Comparison of ENCODE assay signal across 8 cellular contexts in the genomic region with DNA sequence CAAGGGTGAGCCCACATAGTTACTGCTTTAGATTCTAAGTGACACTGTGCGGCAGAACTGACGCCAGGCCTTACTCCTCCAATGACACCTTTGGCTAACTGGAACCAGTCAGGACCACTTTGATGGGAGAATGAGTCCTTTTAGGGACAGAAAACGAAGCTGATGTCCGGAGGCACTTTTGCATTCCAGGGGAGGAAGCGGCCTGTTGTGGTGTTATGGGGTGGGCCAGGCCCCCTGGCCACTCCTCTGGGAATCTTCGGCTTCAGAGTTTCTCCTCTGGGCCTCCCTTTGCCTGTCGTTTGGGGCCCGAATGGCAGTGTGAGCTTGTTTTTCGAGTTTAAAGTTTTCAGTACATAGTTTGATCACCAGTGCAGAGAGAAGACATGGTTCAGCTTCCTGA.
DNase-seq lines count a peak whose midpoint lies in the region; ATAC-seq, FAIRE-seq and TF ChIP-seq lines count a peak whose summit lies in the region.
"Had no signal": no experiment of that assay in that cellular context is flagged by ENCODE, and none has a peak within 500 bp of the region (broad histone marks: within the 10 kb centered on the region; RNA-seq: fewer than 3 reads in every experiment).

No MANE protein-coding gene starts in this region.

- dilution Hi-C loops in keratinocyte (cut with MboI; ENCODE audit: extremely low pct_ligation_motif_present, low sequenced_read_pairs) = no loop called here

- H3K4me1 ChIP-seq in keratinocyte (ENCODE audit: control insufficient read depth, extremely low read depth, insufficient read depth, low read length) = peaks cover 99% of the 10 kb centered on the region

- ATAC-seq in activated B cell treated with CpG ODN at 0.5 μM for 24 hours (ENCODE audit: low read depth) (no peak), GM21390 (IDR thresholded peaks at IDR 0.05; ENCODE audit: unreplicated experiment) (no peak)
- no peak for ATAC-seq in stimulated activated memory B cell treated with anti-CD40 and anti-IgM and Interleukin-4, amounts not matched to agents 10 μg/mL and 1 μg/mL and 100 μg/mL, for 72 hours

- peaks cover 27% of the 10 kb centered on the region for H3K79me2 ChIP-seq in keratinocyte (ENCODE audit: control insufficient read depth, insufficient read depth, low read length)

- H3K27me3 ChIP-seq in keratinocyte (ENCODE audit: control insufficient read depth, extremely low read depth, insufficient read depth, low read length) = no peaks in the 10 kb centered on the region

- intact Hi-C loops in activated B cell treated with CpG ODN at 0.5 μM for 24 hours (cut with micrococcal nuclease) = loop anchor here (1.0 to 5.0 kb wide), 3 partner anchors 141 to 574 kb away; a partner anchor contains a TSS

- H3K27me3 Mint-ChIP-seq in HFFc6 (ENCODE audit: insufficient read depth) = no peaks in the 10 kb centered on the region; the same call in 1 of the 2 replicates
- no peaks in the 10 kb centered on the region for H3K27me3 Mint-ChIP-seq in activated B cell treated with CpG ODN at 0.5 μM for 24 hours
- no peaks in the 10 kb centered on the region for H3K27me3 Mint-ChIP-seq in stimulated activated memory B cell treated with anti-CD40 and anti-IgM and Interleukin-4, amounts not matched to agents 10 μg/mL and 1 μg/mL and 100 μg/mL, for 72 hours

- no peaks in the 10 kb centered on the region for H4K20me1 ChIP-seq in keratinocyte (ENCODE audit: control insufficient read depth, extremely low read depth, insufficient read depth, low read length)

- no peak for TF ChIP-seq CTCF in HFFc6 (IDR thresholded peaks at IDR 0.05)
- no peak for TF ChIP-seq CTCF in activated B cell treated with CpG ODN at 0.5 μM for 24 hours (IDR thresholded peaks at IDR 0.05)
- TF ChIP-seq CTCF in keratinocyte (optimal IDR thresholded peaks at IDR 0.05 in 1 of 3, IDR thresholded peaks at IDR 0.05 in 1 of 3, conservative IDR thresholded peaks at IDR 0.05 in 1 of 3; ENCODE audit: extremely low read depth in 1 of 3, insufficient read depth in 2 of 3, low read length in 3 of 3) = no peak

- DNase-seq in HFFc6 = no peak
- DNase-seq in activated B cell treated with CpG ODN at 0.5 μM for 24 hours = no peak
- no peak for DNase-seq in keratinocyte (ENCODE audit: low read depth, low spot score)
- no peak for DNase-seq in NCI-H2029 treated with DMSO at 0.1 percent for 48 hours (lab: John Stamatoyannopoulos, UW)
- no peak for DNase-seq in NCI-H146 treated with DMSO at 0.1 percent for 48 hours (lab: John Stamatoyannopoulos, UW; ENCODE audit: unreplicated experiment)
- DNase-seq: NCI-H526 treated with DMSO at 0.1 percent for 48 hours had no signal

- FAIRE-seq in keratinocyte (lab: Jason Lieb, UNC) = no peak

- no peak overlapping the region for H3K4me2 ChIP-seq in keratinocyte (ENCODE audit: control insufficient read depth, extremely low read depth, insufficient read depth, low read depth, low read length)

- no peak overlapping the region for H2AFZ ChIP-seq in keratinocyte (ENCODE audit: control insufficient read depth, low read length)

- H3K9me3 ChIP-seq in keratinocyte (ENCODE audit: control insufficient read depth, low read depth, low read length) = peaks cover 3% of the 10 kb centered on the region

- H3K36me3 Mint-ChIP-seq in HFFc6 (ENCODE audit: low read depth) (peaks cover 5% of the 10 kb centered on the region; the same call in 1 of the 2 replicates), activated B cell treated with CpG ODN at 0.5 μM for 24 hours (ENCODE audit: low read depth) (peaks cover 59% of the 10 kb centered on the region)
- peaks cover 67% of the 10 kb centered on the region for H3K36me3 Mint-ChIP-seq in stimulated activated memory B cell treated with anti-CD40 and anti-IgM and Interleukin-4, amounts not matched to agents 10 μg/mL and 1 μg/mL and 100 μg/mL, for 72 hours

- H3K4me3 Mint-ChIP-seq in HFFc6 (no peak overlapping the region), activated B cell treated with CpG ODN at 0.5 μM for 24 hours (peak overlapping the region; percentile 64)
- no peak overlapping the region for H3K4me3 Mint-ChIP-seq in stimulated activated memory B cell treated with anti-CD40 and anti-IgM and Interleukin-4, amounts not matched to agents 10 μg/mL and 1 μg/mL and 100 μg/mL, for 72 hours

- peaks cover 83% of the 10 kb centered on the region for H3K4me1 Mint-ChIP-seq in HFFc6 (ENCODE audit: low read depth)
- peaks cover 100% of the 10 kb centered on the region for H3K4me1 Mint-ChIP-seq in activated B cell treated with CpG ODN at 0.5 μM for 24 hours
- H3K4me1 Mint-ChIP-seq in stimulated activated memory B cell treated with anti-CD40 and anti-IgM and Interleukin-4, amounts not matched to agents 10 μg/mL and 1 μg/mL and 100 μg/mL, for 72 hours = peaks cover 95% of the 10 kb centered on the region

- H3K9me3 Mint-ChIP-seq in HFFc6 (no peaks in the 10 kb centered on the region), activated B cell treated with CpG ODN at 0.5 μM for 24 hours (peaks cover 5% of the 10 kb centered on the region)
- peaks cover 3% of the 10 kb centered on the region for H3K9me3 Mint-ChIP-seq in stimulated activated memory B cell treated with anti-CD40 and anti-IgM and Interleukin-4, amounts not matched to agents 10 μg/mL and 1 μg/mL and 100 μg/mL, for 72 hours

- POLR2A ChIA-PET in activated B cell treated with CpG ODN at 0.5 μM for 24 hours (lab: Charles Lee) = interaction anchor here (1.0 to 12.6 kb wide), 12 partner anchors 11 to 145 kb away, joined by 3 to 171 read pairs (median 6); a partner anchor contains a TSS

- H3K27ac Mint-ChIP-seq in HFFc6 (peak overlapping the region; percentile 94), activated B cell treated with CpG ODN at 0.5 μM for 24 hours (peak overlapping the region; percentile 94)
- H3K27ac Mint-ChIP-seq in stimulated activated memory B cell treated with anti-CD40 and anti-IgM and Interleukin-4, amounts not matched to agents 10 μg/mL and 1 μg/mL and 100 μg/mL, for 72 hours = peak overlapping the region; percentile 99

- CTCF ChIA-PET in activated B cell treated with CpG ODN at 0.5 μM for 24 hours (lab: Charles Lee) = interaction anchor here (1.0 to 5.4 kb wide), 7 partner anchors 12 to 66 kb away, joined by 3 to 43 read pairs (median 6); a partner anchor contains a TSS

- H3K27ac ChIP-seq in keratinocyte (ENCODE audit: control insufficient read depth, insufficient read depth, low read length) = peak overlapping the region; percentile 95

- no peak overlapping the region for H3K9ac ChIP-seq in keratinocyte (ENCODE audit: control insufficient read depth, extremely low read depth, insufficient read depth, low read length)

- H3K4me3 ChIP-seq in keratinocyte (ENCODE audit: control insufficient read depth in 2 of 3, extremely low read depth in 1 of 3, insufficient read depth in 2 of 3, low read depth in 1 of 3, low read length in 3 of 3) = no peak overlapping the region

- H3K36me3 ChIP-seq in keratinocyte (ENCODE audit: control insufficient read depth in 2 of 2, extremely low read depth in 1 of 2, insufficient read depth in 2 of 2, low read length in 2 of 2) = peaks cover 15 to 27% of the 10 kb centered on the region in 2 experiments

- H3K9me1 ChIP-seq in keratinocyte (ENCODE audit: control insufficient read depth, extremely low read depth, insufficient read depth, low read length) = peaks cover 5% of the 10 kb centered on the region
